ENCODE assay signal across 17 cellular contexts in the genomic region with DNA sequence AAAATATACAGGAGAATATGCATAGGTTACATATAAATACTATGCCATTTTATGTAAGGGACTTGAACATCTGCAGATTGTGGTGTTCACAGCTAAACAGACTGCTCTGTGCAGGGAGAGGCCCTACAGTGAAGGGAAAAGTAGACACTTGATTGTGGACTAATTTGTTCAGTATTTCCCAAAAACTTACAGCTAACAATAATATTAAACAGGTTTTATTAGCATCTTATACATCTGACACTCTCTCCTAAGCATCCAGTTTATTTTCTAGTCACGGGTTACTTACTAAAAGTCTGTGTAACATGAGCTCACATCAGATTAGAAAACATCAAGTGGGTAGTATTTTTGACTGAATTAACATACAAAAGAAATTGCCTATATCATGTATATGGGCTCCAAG. TPM values are rescaled to one million over a fixed set of nuclear protein-coding genes. Genes with fewer than 3 reads are reported as not detected.
DNase-seq lines count a peak whose midpoint lies in the region; ATAC-seq and TF ChIP-seq lines count a peak whose summit lies in the region.
"Had no signal": no experiment of that assay in that cellular context is flagged by ENCODE, and none has a peak within 500 bp of the region (broad histone marks: within the 10 kb centered on the region; RNA-seq: fewer than 3 reads in every experiment).

No MANE protein-coding gene starts in this region.

- no peak for TF ChIP-seq POLR2A in gastrocnemius medialis (IDR thresholded peaks at IDR 0.05)

- peaks cover 48% of the 10 kb centered on the region for H3K36me3 Mint-ChIP-seq in activated naive CD4-positive, alpha-beta T cell treated with anti-CD3 and anti-CD28 coated beads, Interleukin-2, amount 50 U/mL, for 24 hours
- peaks cover 97% of the 10 kb centered on the region for H3K36me3 Mint-ChIP-seq in stimulated activated naive CD8-positive, alpha-beta T cell treated with anti-CD3 and anti-CD28 coated beads, Interleukin-15, Interleukin-2, amounts not matched to agents 100 ng/mL and 50 ng/mL, for 24 hours (ENCODE audit: low read depth)
- H3K36me3 Mint-ChIP-seq in mesothelial cell of epicardium = peaks cover 46% of the 10 kb centered on the region

- no peaks in the 10 kb centered on the region for H3K27me3 ChIP-seq in gastrocnemius medialis
- H3K27me3 ChIP-seq: BLaER1 treated with 17β-estradiol and CSF1 and Interleukin-3, amounts not matched to agents 10 nM and 100 nM had no signal

- H3K4me1 ChIP-seq in gastrocnemius medialis = peaks cover 0 to 3% of the 10 kb centered on the region in 2 donors

- peak overlapping the region; percentile 35 for H3K27ac Mint-ChIP-seq in activated naive CD4-positive, alpha-beta T cell treated with anti-CD3 and anti-CD28 coated beads, Interleukin-2, amount 50 U/mL, for 24 hours
- peak overlapping the region; percentile 72 for H3K27ac Mint-ChIP-seq in stimulated activated naive CD8-positive, alpha-beta T cell treated with anti-CD3 and anti-CD28 coated beads, Interleukin-15, Interleukin-2, amounts not matched to agents 100 ng/mL and 50 ng/mL, for 24 hours
- no peak overlapping the region for H3K27ac Mint-ChIP-seq in stimulated activated naive CD8-positive, alpha-beta T cell treated with anti-CD3 and anti-CD28 coated beads, Interleukin-15, amount 100 ng/mL, for 72 hours
- H3K27ac Mint-ChIP-seq in mesothelial cell of epicardium = peak overlapping the region; percentile 24
- H3K27ac Mint-ChIP-seq: B cell; CD8-positive, alpha-beta T cell had no signal

- H3K4me3 Mint-ChIP-seq in activated naive CD4-positive, alpha-beta T cell treated with anti-CD3 and anti-CD28 coated beads, Interleukin-2, amount 50 U/mL, for 24 hours = no peak overlapping the region
- no peak overlapping the region for H3K4me3 Mint-ChIP-seq in stimulated activated naive CD8-positive, alpha-beta T cell treated with anti-CD3 and anti-CD28 coated beads, Interleukin-15, Interleukin-2, amounts not matched to agents 100 ng/mL and 50 ng/mL, for 24 hours
- no peak overlapping the region for H3K4me3 Mint-ChIP-seq in stimulated activated naive CD8-positive, alpha-beta T cell treated with anti-CD3 and anti-CD28 coated beads, Interleukin-15, amount 100 ng/mL, for 72 hours
- no peak overlapping the region for H3K4me3 Mint-ChIP-seq in mesothelial cell of epicardium
- H3K4me3 Mint-ChIP-seq: B cell; CD8-positive, alpha-beta T cell; H9 had no signal

- H3K36me3 ChIP-seq in gastrocnemius medialis = peaks cover 0 to 72% of the 10 kb centered on the region in 2 donors

- no peaks in the 10 kb centered on the region for H3K9me3 Mint-ChIP-seq in activated naive CD4-positive, alpha-beta T cell treated with anti-CD3 and anti-CD28 coated beads, Interleukin-2, amount 50 U/mL, for 24 hours
- H3K9me3 Mint-ChIP-seq in stimulated activated naive CD8-positive, alpha-beta T cell treated with anti-CD3 and anti-CD28 coated beads, Interleukin-15, Interleukin-2, amounts not matched to agents 100 ng/mL and 50 ng/mL, for 24 hours = no peaks in the 10 kb centered on the region
- no peaks in the 10 kb centered on the region for H3K9me3 Mint-ChIP-seq in stimulated activated naive CD8-positive, alpha-beta T cell treated with anti-CD3 and anti-CD28 coated beads, Interleukin-15, amount 100 ng/mL, for 72 hours
- no peaks in the 10 kb centered on the region for H3K9me3 Mint-ChIP-seq in mesothelial cell of epicardium
- H3K9me3 Mint-ChIP-seq: CD8-positive, alpha-beta T cell; H9 had no signal

- intact Hi-C loops in gastrocnemius medialis (cut with DNase I; ENCODE audit: low total_unique reads) = no loop called here

- no peak overlapping the region for H3K4me3 ChIP-seq in gastrocnemius medialis
- H3K4me3 ChIP-seq: BLaER1 treated with 17β-estradiol and CSF1 and Interleukin-3, amounts not matched to agents 10 nM and 100 nM had no signal

- no peaks in the 10 kb centered on the region for H3K9me3 ChIP-seq in gastrocnemius medialis
- H3K9me3 ChIP-seq: BLaER1 treated with 17β-estradiol and CSF1 and Interleukin-3, amounts not matched to agents 10 nM and 100 nM had no signal

- TF ChIP-seq CTCF in mesothelial cell of epicardium (IDR thresholded peaks at IDR 0.05; ENCODE audit: unreplicated experiment) (no peak), gastrocnemius medialis (IDR thresholded peaks at IDR 0.05 in 4 of 5, conservative IDR thresholded peaks at IDR 0.05 in 1 of 5) (no peak)

- in situ Hi-C loops in gastrocnemius medialis (cut with MboI; ENCODE audit: low sequenced_read_pairs in 4 of 4) = no loop called here

- ATAC-seq in stimulated activated naive CD8-positive, alpha-beta T cell treated with anti-CD3 and anti-CD28 coated beads, Interleukin-15, amount 100 ng/mL, for 72 hours = no peak
- no peak for ATAC-seq in gastrocnemius medialis
- ATAC-seq in HG03457 (IDR thresholded peaks at IDR 0.05; ENCODE audit: unreplicated experiment) = no peak
- ATAC-seq: CD8-positive, alpha-beta T cell had no signal

- H3K27me3 Mint-ChIP-seq in activated naive CD4-positive, alpha-beta T cell treated with anti-CD3 and anti-CD28 coated beads, Interleukin-2, amount 50 U/mL, for 24 hours = no peaks in the 10 kb centered on the region
- H3K27me3 Mint-ChIP-seq in stimulated activated naive CD8-positive, alpha-beta T cell treated with anti-CD3 and anti-CD28 coated beads, Interleukin-15, Interleukin-2, amounts not matched to agents 100 ng/mL and 50 ng/mL, for 24 hours = no peaks in the 10 kb centered on the region
- H3K27me3 Mint-ChIP-seq in stimulated activated naive CD8-positive, alpha-beta T cell treated with anti-CD3 and anti-CD28 coated beads, Interleukin-15, amount 100 ng/mL, for 72 hours = no peaks in the 10 kb centered on the region
- H3K27me3 Mint-ChIP-seq in mesothelial cell of epicardium (ENCODE audit: low read depth) = no peaks in the 10 kb centered on the region
- H3K27me3 Mint-ChIP-seq: B cell had no signal

- peaks cover 57% of the 10 kb centered on the region for H3K4me1 Mint-ChIP-seq in activated naive CD4-positive, alpha-beta T cell treated with anti-CD3 and anti-CD28 coated beads, Interleukin-2, amount 50 U/mL, for 24 hours
- H3K4me1 Mint-ChIP-seq in stimulated activated naive CD8-positive, alpha-beta T cell treated with anti-CD3 and anti-CD28 coated beads, Interleukin-15, Interleukin-2, amounts not matched to agents 100 ng/mL and 50 ng/mL, for 24 hours (ENCODE audit: low read depth) = peaks cover 60% of the 10 kb centered on the region
- peaks cover 49% of the 10 kb centered on the region for H3K4me1 Mint-ChIP-seq in stimulated activated naive CD8-positive, alpha-beta T cell treated with anti-CD3 and anti-CD28 coated beads, Interleukin-15, amount 100 ng/mL, for 72 hours
- H3K4me1 Mint-ChIP-seq in mesothelial cell of epicardium = no peaks in the 10 kb centered on the region

- DNase-seq in activated naive CD4-positive, alpha-beta T cell treated with anti-CD3 and anti-CD28 coated beads, Interleukin-2, amount 50 U/mL, for 16 hours = no peak
- DNase-seq in stimulated activated naive CD8-positive, alpha-beta T cell treated with anti-CD3 and anti-CD28 coated beads, Interleukin-15, amount 100 ng/mL, for 72 hours = no peak
- DNase-seq in mesothelial cell of epicardium (ENCODE audit: low spot score in 2 of 2, unreplicated experiment in 2 of 2) (no peak), gastrocnemius medialis (no peak)
- DNase-seq: Calu3; CD8-positive, alpha-beta T cell; DMS79 treated with DMSO at 0.1 percent for 48 hours; GF-D8; GOT3; H9 had no signal

- H3K27ac ChIP-seq in gastrocnemius medialis = no peak overlapping the region
- H3K27ac ChIP-seq: BLaER1 treated with 17β-estradiol and CSF1 and Interleukin-3, amounts not matched to agents 10 nM and 100 nM had no signal

RNA-seq across cellular contexts. Expression of a gene that starts 53.3 kb away (rescaled TPM):
- total RNA-seq in mesothelial cell of epicardium (not detected in 3 replicates), gastrocnemius medialis (not detected)
- total RNA-seq: A172; B cell; CD8-positive, alpha-beta T cell; H9; HT-29 had no signal

Comparison
In these comparisons a context has a peak if more than half of its experiments do, and no peak if none do; other contexts are left out.
1. H3K27ac Mint-ChIP-seq: peak in activated naive CD4-positive, alpha-beta T cell treated with anti-CD3 and anti-CD28 coated beads, Interleukin-2, amount 50 U/mL, for 24 hours (single experiment), stimulated activated naive CD8-positive, alpha-beta T cell treated with anti-CD3 and anti-CD28 coated beads, Interleukin-15, Interleukin-2, amounts not matched to agents 100 ng/mL and 50 ng/mL, for 24 hours (single experiment) and mesothelial cell of epicardium (single experiment); none in stimulated activated naive CD8-positive, alpha-beta T cell treated with anti-CD3 and anti-CD28 coated beads, Interleukin-15, amount 100 ng/mL, for 72 hours (0 of 2).